Comparison of ENCODE assay signal across 11 cellular contexts in genomic region chr16:31128711-31129567, GRCh38. TPM values are rescaled to one million over a fixed set of nuclear protein-coding genes. Genes with fewer than 3 reads are reported as not detected.
A peak's percentile ranks its signal among the peaks of the same experiment; 100 is the strongest.
DNase-seq lines count a peak whose midpoint lies in the region; ATAC-seq and TF ChIP-seq lines count a peak whose summit lies in the region.
"Had no signal": no experiment of that assay in that cellular context is flagged by ENCODE, and none has a peak within 500 bp of the region (broad histone marks: within the 10 kb centered on the region; RNA-seq: fewer than 3 reads in every experiment).

No MANE protein-coding gene starts in this region.

- no peak overlapping the region for H3K23ac ChIP-seq in mesendoderm (ENCODE audit: low read length)

- H4K8ac ChIP-seq in mesendoderm (ENCODE audit: low read depth, low read length), result no peak overlapping the region

- H4K5ac ChIP-seq in mesendoderm (ENCODE audit: low read length), result no peak overlapping the region

- peak overlapping the region; percentile 57 for H3K27ac Mint-ChIP-seq in activated naive CD8-positive, alpha-beta T cell treated with anti-CD3 and anti-CD28 coated beads, Interleukin-2, amount 50 U/mL, for 24 hours
- H3K27ac Mint-ChIP-seq in stimulated activated naive CD8-positive, alpha-beta T cell treated with anti-CD3 and anti-CD28 coated beads, Interleukin-15, amount 100 ng/mL, for 72 hours, result peak overlapping the region; percentile 6 to 27
- H3K27ac Mint-ChIP-seq in activated naive CD4-positive, alpha-beta T cell treated with anti-CD3 and anti-CD28 coated beads, Interleukin-2, amount 50 U/mL, for 72 hours, result peak overlapping the region in 1 of 2 donors; percentile 88

- H3K4me3 Mint-ChIP-seq in activated naive CD8-positive, alpha-beta T cell treated with anti-CD3 and anti-CD28 coated beads, Interleukin-2, amount 50 U/mL, for 24 hours, result no peak overlapping the region
- H3K4me3 Mint-ChIP-seq in stimulated activated naive CD8-positive, alpha-beta T cell treated with anti-CD3 and anti-CD28 coated beads, Interleukin-15, amount 100 ng/mL, for 72 hours, result no peak overlapping the region

- DNase-seq in NB4 (ENCODE audit: low read depth), result peak; percentile 98
- no peak for DNase-seq in activated naive CD8-positive, alpha-beta T cell treated with anti-CD3 and anti-CD28 coated beads, Interleukin-2, amount 50 U/mL, for 24 hours
- peak; percentile 68 to 88 for DNase-seq in left colon
- DNase-seq in stimulated activated naive CD8-positive, alpha-beta T cell treated with anti-CD3 and anti-CD28 coated beads, Interleukin-15, amount 100 ng/mL, for 72 hours, result no peak
- no peak for DNase-seq in HEK293T (ENCODE audit: extremely low spot score)
- DNase-seq in activated naive CD4-positive, alpha-beta T cell treated with anti-CD3 and anti-CD28 coated beads, Interleukin-2, amount 50 U/mL, for 72 hours (ENCODE audit: low spot score in 2 of 2), result no peak
- DNase-seq in mesendoderm, result no peak
- DNase-seq: foreskin fibroblast; NCI-H510A; stimulated activated CD4-positive, alpha-beta T cell treated with anti-CD3 and anti-CD28 coated beads, Interleukin-1b, Interleukin-23, amount 100 ng/mL, for 48 hours had no signal

- H2AK5ac ChIP-seq in mesendoderm (ENCODE audit: low read length), result no peak overlapping the region

- no peak overlapping the region for H3K9ac ChIP-seq in mesendoderm (ENCODE audit: low read length)

- no peak overlapping the region for H3K4ac ChIP-seq in mesendoderm (ENCODE audit: low read depth, low read length)

- H3K27me3 Mint-ChIP-seq in activated naive CD8-positive, alpha-beta T cell treated with anti-CD3 and anti-CD28 coated beads, Interleukin-2, amount 50 U/mL, for 24 hours, result no peaks in the 10 kb centered on the region
- H3K27me3 Mint-ChIP-seq in stimulated activated naive CD8-positive, alpha-beta T cell treated with anti-CD3 and anti-CD28 coated beads, Interleukin-15, amount 100 ng/mL, for 72 hours, result no peaks in the 10 kb centered on the region

- no peak overlapping the region for H3K27ac ChIP-seq in mesendoderm (ENCODE audit: low read depth, low read length)

- POLR2A ChIA-PET in HEK293T (lab: Yijun Ruan, JAX), result interaction anchor here (1.8 kb wide), 1 partner anchor 12 kb away, joined by 15 read pairs; the partner anchor contains the start of gene KAT8

- peaks cover 18% of the 10 kb centered on the region for H3K36me3 Mint-ChIP-seq in activated naive CD8-positive, alpha-beta T cell treated with anti-CD3 and anti-CD28 coated beads, Interleukin-2, amount 50 U/mL, for 24 hours (ENCODE audit: low read depth)
- H3K36me3 Mint-ChIP-seq in activated naive CD4-positive, alpha-beta T cell treated with anti-CD3 and anti-CD28 coated beads, Interleukin-2, amount 50 U/mL, for 72 hours, result no peaks in the 10 kb centered on the region

- H3K79me2 ChIP-seq in mesendoderm (ENCODE audit: control insufficient read depth, insufficient read depth, low read length), result peaks cover 10% of the 10 kb centered on the region

- no peaks in the 10 kb centered on the region for H3K4me1 Mint-ChIP-seq in activated naive CD8-positive, alpha-beta T cell treated with anti-CD3 and anti-CD28 coated beads, Interleukin-2, amount 50 U/mL, for 24 hours
- peaks cover 6% of the 10 kb centered on the region for H3K4me1 Mint-ChIP-seq in stimulated activated naive CD8-positive, alpha-beta T cell treated with anti-CD3 and anti-CD28 coated beads, Interleukin-15, amount 100 ng/mL, for 72 hours

- no peak overlapping the region for H2BK5ac ChIP-seq in mesendoderm (ENCODE audit: low read length)

- H3K18ac ChIP-seq in mesendoderm (ENCODE audit: low read length), result no peak overlapping the region

- CTCF ChIA-PET in HEK293T (lab: Yijun Ruan, JAX), result interaction anchor here (0.7 kb wide), 1 partner anchor 676 kb away, joined by 3 read pairs; no protein-coding TSS in a partner anchor

- no peaks in the 10 kb centered on the region for H3K9me3 Mint-ChIP-seq in activated naive CD8-positive, alpha-beta T cell treated with anti-CD3 and anti-CD28 coated beads, Interleukin-2, amount 50 U/mL, for 24 hours
- no peaks in the 10 kb centered on the region for H3K9me3 Mint-ChIP-seq in stimulated activated naive CD8-positive, alpha-beta T cell treated with anti-CD3 and anti-CD28 coated beads, Interleukin-15, amount 100 ng/mL, for 72 hours
- no peaks in the 10 kb centered on the region for H3K9me3 Mint-ChIP-seq in activated naive CD4-positive, alpha-beta T cell treated with anti-CD3 and anti-CD28 coated beads, Interleukin-2, amount 50 U/mL, for 72 hours

- H3K56ac ChIP-seq in mesendoderm (ENCODE audit: low read length), result no peak overlapping the region

- H2BK120ac ChIP-seq in mesendoderm (ENCODE audit: low read depth, low read length), result no peak overlapping the region

- H3K4me3 ChIP-seq in NB4 (ENCODE audit: low read depth, low read length), result no peak overlapping the region
- H3K4me3 ChIP-seq in mesendoderm (ENCODE audit: low read length), result no peak overlapping the region

- no CpG with 5 or more reads among the region's 14 CpGs for WGBS in mesendoderm (ENCODE audit: extremely low coverage, insufficient coverage, low lambda C conversion rate)

- H3K4me1 ChIP-seq in mesendoderm (ENCODE audit: control insufficient read depth, low read depth, low read length), result no peaks in the 10 kb centered on the region

- no peak overlapping the region for H3K4me2 ChIP-seq in mesendoderm (ENCODE audit: low read length)

- peaks cover 11% of the 10 kb centered on the region for H3K79me1 ChIP-seq in mesendoderm (ENCODE audit: low read length)

- ATAC-seq in activated naive CD8-positive, alpha-beta T cell treated with anti-CD3 and anti-CD28 coated beads, Interleukin-2, amount 50 U/mL, for 24 hours, result no peak
- ATAC-seq in left colon (peak; percentile 54), HG02678 (IDR thresholded peaks at IDR 0.05; ENCODE audit: unreplicated experiment) (no peak)
- no peak for ATAC-seq in stimulated activated naive CD8-positive, alpha-beta T cell treated with anti-CD3 and anti-CD28 coated beads, Interleukin-15, amount 100 ng/mL, for 72 hours
- no peak for ATAC-seq in activated naive CD4-positive, alpha-beta T cell treated with anti-CD3 and anti-CD28 coated beads, Interleukin-2, amount 50 U/mL, for 72 hours

- TF ChIP-seq POLR2A in NB4 (IDR thresholded peaks at IDR 0.05; ENCODE audit: extremely low read depth, insufficient read length), result peak; percentile 13

- intact Hi-C loops in left colon (cut with DNase I, micrococcal nuclease), result no loop called here

- H3K27me3 ChIP-seq in mesendoderm (ENCODE audit: insufficient read depth, low read length, poor library complexity), result no peaks in the 10 kb centered on the region

- no peak overlapping the region for H2BK15ac ChIP-seq in mesendoderm (replicated peaks; ENCODE audit: low read depth)

- TF ChIP-seq CTCF in NB4 (IDR thresholded peaks at IDR 0.05; ENCODE audit: low read depth, low read length), result no peak

- peaks cover 4% of the 10 kb centered on the region for H3K36me3 ChIP-seq in mesendoderm (ENCODE audit: control insufficient read depth, insufficient read depth, low read length)

TF ChIP-seq in HEK293T, 16 proteins besides CTCF, POLR2A, EP300 and RAD21:
- TF ChIP-seq ARNT (IDR thresholded peaks at IDR 0.05), result no peak
- no peak for TF ChIP-seq HDGF (IDR thresholded peaks at IDR 0.05; ENCODE audit: borderline replicate concordance)
- no peak for TF ChIP-seq FOXM1 (IDR thresholded peaks at IDR 0.05; ENCODE audit: borderline replicate concordance)
- no peak for TF ChIP-seq CTBP1 (IDR thresholded peaks at IDR 0.05; ENCODE audit: borderline replicate concordance)
- TF ChIP-seq FOXK2 (IDR thresholded peaks at IDR 0.05), result no peak
- TF ChIP-seq LEF1 (IDR thresholded peaks at IDR 0.05; ENCODE audit: borderline replicate concordance), result no peak
- no peak for TF ChIP-seq BHLHE40 (IDR thresholded peaks at IDR 0.05; ENCODE audit: borderline replicate concordance)
- TF ChIP-seq ZNF384 (IDR thresholded peaks at IDR 0.05), result no peak
- no peak for TF ChIP-seq PKNOX1 (IDR thresholded peaks at IDR 0.05)
- TF ChIP-seq ELF4 (IDR thresholded peaks at IDR 0.05), result no peak
- no peak for TF ChIP-seq SUZ12 (IDR thresholded peaks at IDR 0.05)
- no peak for TF ChIP-seq L3MBTL2 (conservative IDR thresholded peaks at IDR 0.05)
- no peak for TF ChIP-seq FOXA1 (IDR thresholded peaks at IDR 0.05)
- no peak for TF ChIP-seq NFRKB (IDR thresholded peaks at IDR 0.05)
- no peak for TF ChIP-seq SP1 (IDR thresholded peaks at IDR 0.05)
- no peak for TF ChIP-seq TARDBP (IDR thresholded peaks at IDR 0.05)
TF ChIP-seq in HEK293T: peak in this region for 0.

RNA-seq across cellular contexts. Expression of gene PRSS8, which starts 6.6 kb away (rescaled TPM):
- 100 to 1,000 TPM; 409 to 428 TPM for total RNA-seq in left colon
- not detected for total RNA-seq in activated naive CD4-positive, alpha-beta T cell treated with anti-CD3 and anti-CD28 coated beads, Interleukin-2, amount 50 U/mL, for 72 hours
- polyA plus RNA-seq in mesendoderm (2013, experiment 1 of 2), result 64.9 TPM
- polyA plus RNA-seq in mesendoderm (2013, experiment 2 of 2), result 65.6 TPM

RNA-seq across cellular contexts. Expression of gene KAT8, which starts 11.5 kb away (rescaled TPM):
- 10 to 100 TPM; 61.6 to 76.0 TPM for total RNA-seq in left colon
- total RNA-seq in activated naive CD4-positive, alpha-beta T cell treated with anti-CD3 and anti-CD28 coated beads, Interleukin-2, amount 50 U/mL, for 72 hours, result 10 to 100 TPM; 57.8 to 88.5 TPM
- polyA plus RNA-seq in mesendoderm (2013, experiment 1 of 2), result 33.3 TPM
- 35.2 TPM for polyA plus RNA-seq in mesendoderm (2013, experiment 2 of 2)

RNA-seq across cellular contexts. Expression of gene BCKDK, which starts 20.8 kb away (rescaled TPM):
- 10 to 100 TPM; 34.6 to 36.3 TPM for total RNA-seq in left colon
- 10 to 100 TPM; 18.3 to 61.0 TPM for total RNA-seq in activated naive CD4-positive, alpha-beta T cell treated with anti-CD3 and anti-CD28 coated beads, Interleukin-2, amount 50 U/mL, for 72 hours
- polyA plus RNA-seq in mesendoderm (2013, experiment 1 of 2), result 38.4 TPM
- 38.4 TPM for polyA plus RNA-seq in mesendoderm (2013, experiment 2 of 2)

RNA-seq across cellular contexts. Expression of gene PRSS36, which starts 20.9 kb away (rescaled TPM):
- total RNA-seq in left colon, result 1 to 10 TPM; 8.1 to 9.7 TPM
- 1 to 10 TPM; 1.0 to 1.1 TPM for total RNA-seq in activated naive CD4-positive, alpha-beta T cell treated with anti-CD3 and anti-CD28 coated beads, Interleukin-2, amount 50 U/mL, for 72 hours
- 0.39 TPM for polyA plus RNA-seq in mesendoderm (2013, experiment 1 of 2)
- 0.32 TPM for polyA plus RNA-seq in mesendoderm (2013, experiment 2 of 2)

RNA-seq across cellular contexts. Expression of gene VKORC1, which starts 34.3 kb away (rescaled TPM):
- 10 to 100 TPM; 28.7 to 40.5 TPM for total RNA-seq in left colon
- 10 to 100 TPM; 41.4 to 91.4 TPM for total RNA-seq in activated naive CD4-positive, alpha-beta T cell treated with anti-CD3 and anti-CD28 coated beads, Interleukin-2, amount 50 U/mL, for 72 hours
- polyA plus RNA-seq in mesendoderm (2013, experiment 1 of 2), result 106 TPM
- polyA plus RNA-seq in mesendoderm (2013, experiment 2 of 2), result 104 TPM

Comparison
In these comparisons a context has a peak if more than half of its experiments do, and no peak if none do; other contexts are left out.
1. DNase-seq: peak in NB4 (single experiment) and left colon (2 of 2); none in activated naive CD8-positive, alpha-beta T cell treated with anti-CD3 and anti-CD28 coated beads, Interleukin-2, amount 50 U/mL, for 24 hours (single experiment), stimulated activated naive CD8-positive, alpha-beta T cell treated with anti-CD3 and anti-CD28 coated beads, Interleukin-15, amount 100 ng/mL, for 72 hours (0 of 2), HEK293T (single experiment), activated naive CD4-positive, alpha-beta T cell treated with anti-CD3 and anti-CD28 coated beads, Interleukin-2, amount 50 U/mL, for 72 hours (0 of 2) and mesendoderm (single experiment).
2. RNA of gene PRSS8, which starts 6.6 kb away (total RNA-seq): 409 to 428 TPM in left colon; not detected in activated naive CD4-positive, alpha-beta T cell treated with anti-CD3 and anti-CD28 coated beads, Interleukin-2, amount 50 U/mL, for 72 hours; every median in the first group is over 100 times any median in the second.